ENCODE assay signal across 1 cellular context in the genomic region with DNA sequence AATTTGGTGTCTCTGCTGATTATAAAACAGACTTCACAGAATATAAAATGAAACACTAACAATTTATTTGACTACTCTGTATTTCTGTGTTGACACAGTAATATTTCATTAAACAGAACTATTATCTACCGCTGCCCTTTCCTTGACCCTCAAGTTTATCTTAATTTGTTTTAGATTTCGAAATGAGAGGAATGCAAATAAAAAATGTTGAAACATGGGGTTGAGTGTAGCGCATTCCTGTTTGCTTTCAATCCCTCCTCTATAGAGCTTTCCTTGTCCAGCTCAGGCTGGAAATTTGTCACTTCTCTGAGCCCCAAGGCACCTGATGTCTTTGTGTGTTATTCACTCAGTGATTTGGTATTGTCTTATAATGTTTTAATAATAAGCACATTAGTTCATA.
TF ChIP-seq lines count a peak whose summit lies in the region.

No MANE protein-coding gene starts in this region.

TF ChIP-seq in HepG2, 621 proteins besides CTCF, POLR2A, EP300 and RAD21 (continued from another document and continues in another):
- no peak for TF ChIP-seq CHCHD3 (CRISPR knock-in tag; IDR thresholded peaks at IDR 0.05)
- TF ChIP-seq ZBTB1 (CRISPR knock-in tag; IDR thresholded peaks at IDR 0.05; ENCODE audit: borderline replicate concordance): no peak
- TF ChIP-seq ZNF501 (CRISPR knock-in tag; IDR thresholded peaks at IDR 0.05): no peak
- TF ChIP-seq, protein P1, sequence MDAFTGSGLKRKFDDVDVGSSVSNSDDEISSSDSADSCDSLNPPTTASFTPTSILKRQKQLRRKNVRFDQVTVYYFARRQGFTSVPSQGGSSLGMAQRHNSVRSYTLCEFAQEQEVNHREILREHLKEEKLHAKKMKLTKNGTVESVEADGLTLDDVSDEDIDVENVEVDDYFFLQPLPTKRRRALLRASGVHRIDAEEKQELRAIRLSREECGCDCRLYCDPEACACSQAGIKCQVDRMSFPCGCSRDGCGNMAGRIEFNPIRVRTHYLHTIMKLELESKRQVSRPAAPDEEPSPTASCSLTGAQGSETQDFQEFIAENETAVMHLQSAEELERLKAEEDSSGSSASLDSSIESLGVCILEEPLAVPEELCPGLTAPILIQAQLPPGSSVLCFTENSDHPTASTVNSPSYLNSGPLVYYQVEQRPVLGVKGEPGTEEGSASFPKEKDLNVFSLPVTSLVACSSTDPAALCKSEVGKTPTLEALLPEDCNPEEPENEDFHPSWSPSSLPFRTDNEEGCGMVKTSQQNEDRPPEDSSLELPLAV (CRISPR knock-in tag; conservative IDR thresholded peaks at IDR 0.05; ENCODE audit: low read depth): no peak
- no peak for TF ChIP-seq ZBTB7B (CRISPR knock-in tag; IDR thresholded peaks at IDR 0.05)
- TF ChIP-seq ZNF354B (CRISPR knock-in tag; IDR thresholded peaks at IDR 0.05): no peak
- TF ChIP-seq KLF15 (CRISPR knock-in tag; IDR thresholded peaks at IDR 0.05; ENCODE audit: borderline replicate concordance): no peak
- no peak for TF ChIP-seq ZNF143 (CRISPR knock-in tag; IDR thresholded peaks at IDR 0.05)
- no peak for TF ChIP-seq SIN3A (IDR thresholded peaks at IDR 0.05; ENCODE audit: borderline replicate concordance, low read depth, low read length)
- TF ChIP-seq, protein P2, sequence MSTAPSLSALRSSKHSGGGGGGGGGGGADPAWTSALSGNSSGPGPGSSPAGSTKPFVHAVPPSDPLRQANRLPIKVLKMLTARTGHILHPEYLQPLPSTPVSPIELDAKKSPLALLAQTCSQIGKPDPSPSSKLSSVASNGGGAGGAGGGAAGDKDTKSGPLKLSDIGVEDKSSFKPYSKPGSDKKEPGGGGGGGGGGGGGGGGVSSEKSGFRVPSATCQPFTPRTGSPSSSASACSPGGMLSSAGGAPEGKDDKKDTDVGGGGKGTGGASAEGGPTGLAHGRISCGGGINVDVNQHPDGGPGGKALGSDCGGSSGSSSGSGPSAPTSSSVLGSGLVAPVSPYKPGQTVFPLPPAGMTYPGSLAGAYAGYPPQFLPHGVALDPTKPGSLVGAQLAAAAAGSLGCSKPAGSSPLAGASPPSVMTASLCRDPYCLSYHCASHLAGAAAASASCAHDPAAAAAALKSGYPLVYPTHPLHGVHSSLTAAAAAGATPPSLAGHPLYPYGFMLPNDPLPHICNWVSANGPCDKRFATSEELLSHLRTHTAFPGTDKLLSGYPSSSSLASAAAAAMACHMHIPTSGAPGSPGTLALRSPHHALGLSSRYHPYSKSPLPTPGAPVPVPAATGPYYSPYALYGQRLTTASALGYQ (CRISPR knock-in tag; IDR thresholded peaks at IDR 0.05): peak; percentile 99
- no peak for TF ChIP-seq PCBP2 (optimal IDR thresholded peaks at IDR 0.05; ENCODE audit: low read depth, low read length, poor library complexity, severe bottlenecking)
- TF ChIP-seq, protein P3, sequence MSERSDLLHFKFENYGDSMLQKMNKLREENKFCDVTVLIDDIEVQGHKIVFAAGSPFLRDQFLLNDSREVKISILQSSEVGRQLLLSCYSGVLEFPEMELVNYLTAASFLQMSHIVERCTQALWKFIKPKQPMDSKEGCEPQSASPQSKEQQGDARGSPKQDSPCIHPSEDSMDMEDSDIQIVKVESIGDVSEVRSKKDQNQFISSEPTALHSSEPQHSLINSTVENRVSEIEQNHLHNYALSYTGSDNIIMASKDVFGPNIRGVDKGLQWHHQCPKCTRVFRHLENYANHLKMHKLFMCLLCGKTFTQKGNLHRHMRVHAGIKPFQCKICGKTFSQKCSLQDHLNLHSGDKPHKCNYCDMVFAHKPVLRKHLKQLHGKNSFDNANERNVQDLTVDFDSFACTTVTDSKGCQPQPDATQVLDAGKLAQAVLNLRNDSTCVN (CRISPR knock-in tag; IDR thresholded peaks at IDR 0.05; ENCODE audit: borderline replicate concordance): no peak
- TF ChIP-seq ZNF672 (CRISPR knock-in tag; IDR thresholded peaks at IDR 0.05): no peak
- TF ChIP-seq, protein P4, sequence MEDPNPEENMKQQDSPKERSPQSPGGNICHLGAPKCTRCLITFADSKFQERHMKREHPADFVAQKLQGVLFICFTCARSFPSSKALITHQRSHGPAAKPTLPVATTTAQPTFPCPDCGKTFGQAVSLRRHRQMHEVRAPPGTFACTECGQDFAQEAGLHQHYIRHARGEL (CRISPR knock-in tag; IDR thresholded peaks at IDR 0.05): no peak
- TF ChIP-seq BRCA1 (CRISPR knock-in tag; IDR thresholded peaks at IDR 0.05): no peak
- no peak for TF ChIP-seq ZNF510 (CRISPR knock-in tag; IDR thresholded peaks at IDR 0.05; ENCODE audit: low read depth)
- peak; percentile 96 for TF ChIP-seq GFI1 (CRISPR knock-in tag; IDR thresholded peaks at IDR 0.05; ENCODE audit: borderline replicate concordance)
- TF ChIP-seq, protein P5, sequence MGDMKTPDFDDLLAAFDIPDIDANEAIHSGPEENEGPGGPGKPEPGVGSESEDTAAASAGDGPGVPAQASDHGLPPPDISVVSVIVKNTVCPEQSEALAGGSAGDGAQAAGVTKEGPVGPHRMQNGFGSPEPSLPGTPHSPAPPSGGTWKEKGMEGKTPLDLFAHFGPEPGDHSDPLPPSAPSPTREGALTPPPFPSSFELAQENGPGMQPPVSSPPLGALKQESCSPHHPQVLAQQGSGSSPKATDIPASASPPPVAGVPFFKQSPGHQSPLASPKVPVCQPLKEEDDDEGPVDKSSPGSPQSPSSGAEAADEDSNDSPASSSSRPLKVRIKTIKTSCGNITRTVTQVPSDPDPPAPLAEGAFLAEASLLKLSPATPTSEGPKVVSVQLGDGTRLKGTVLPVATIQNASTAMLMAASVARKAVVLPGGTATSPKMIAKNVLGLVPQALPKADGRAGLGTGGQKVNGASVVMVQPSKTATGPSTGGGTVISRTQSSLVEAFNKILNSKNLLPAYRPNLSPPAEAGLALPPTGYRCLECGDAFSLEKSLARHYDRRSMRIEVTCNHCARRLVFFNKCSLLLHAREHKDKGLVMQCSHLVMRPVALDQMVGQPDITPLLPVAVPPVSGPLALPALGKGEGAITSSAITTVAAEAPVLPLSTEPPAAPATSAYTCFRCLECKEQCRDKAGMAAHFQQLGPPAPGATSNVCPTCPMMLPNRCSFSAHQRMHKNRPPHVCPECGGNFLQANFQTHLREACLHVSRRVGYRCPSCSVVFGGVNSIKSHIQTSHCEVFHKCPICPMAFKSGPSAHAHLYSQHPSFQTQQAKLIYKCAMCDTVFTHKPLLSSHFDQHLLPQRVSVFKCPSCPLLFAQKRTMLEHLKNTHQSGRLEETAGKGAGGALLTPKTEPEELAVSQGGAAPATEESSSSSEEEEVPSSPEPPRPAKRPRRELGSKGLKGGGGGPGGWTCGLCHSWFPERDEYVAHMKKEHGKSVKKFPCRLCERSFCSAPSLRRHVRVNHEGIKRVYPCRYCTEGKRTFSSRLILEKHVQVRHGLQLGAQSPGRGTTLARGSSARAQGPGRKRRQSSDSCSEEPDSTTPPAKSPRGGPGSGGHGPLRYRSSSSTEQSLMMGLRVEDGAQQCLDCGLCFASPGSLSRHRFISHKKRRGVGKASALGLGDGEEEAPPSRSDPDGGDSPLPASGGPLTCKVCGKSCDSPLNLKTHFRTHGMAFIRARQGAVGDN (CRISPR knock-in tag; IDR thresholded peaks at IDR 0.05): no peak
- no peak; the same call in 1 of the 2 replicates for TF ChIP-seq BHLHE40 (IDR thresholded peaks at IDR 0.05; ENCODE audit: low read length)
- peak; percentile 93 for TF ChIP-seq RCOR2 (CRISPR knock-in tag; IDR thresholded peaks at IDR 0.05)
- TF ChIP-seq ZNF207 (IDR thresholded peaks at IDR 0.05; ENCODE audit: borderline replicate concordance): no peak
- no peak for TF ChIP-seq ATF7 (IDR thresholded peaks at IDR 0.05)
- no peak for TF ChIP-seq ATF7 (CRISPR knock-in tag; IDR thresholded peaks at IDR 0.05)
- no peak for TF ChIP-seq MTA1 (CRISPR knock-in tag; IDR thresholded peaks at IDR 0.05; ENCODE audit: borderline replicate concordance)
- no peak for TF ChIP-seq SP2 (CRISPR knock-in tag; IDR thresholded peaks at IDR 0.05)
- no peak for TF ChIP-seq ZNF292 (CRISPR knock-in tag; IDR thresholded peaks at IDR 0.05; ENCODE audit: borderline replicate concordance, low read depth)
- peak; percentile 79; the same call in 1 of the 2 replicates for TF ChIP-seq ZNF264 (CRISPR knock-in tag; IDR thresholded peaks at IDR 0.05)
- TF ChIP-seq, protein P6, sequence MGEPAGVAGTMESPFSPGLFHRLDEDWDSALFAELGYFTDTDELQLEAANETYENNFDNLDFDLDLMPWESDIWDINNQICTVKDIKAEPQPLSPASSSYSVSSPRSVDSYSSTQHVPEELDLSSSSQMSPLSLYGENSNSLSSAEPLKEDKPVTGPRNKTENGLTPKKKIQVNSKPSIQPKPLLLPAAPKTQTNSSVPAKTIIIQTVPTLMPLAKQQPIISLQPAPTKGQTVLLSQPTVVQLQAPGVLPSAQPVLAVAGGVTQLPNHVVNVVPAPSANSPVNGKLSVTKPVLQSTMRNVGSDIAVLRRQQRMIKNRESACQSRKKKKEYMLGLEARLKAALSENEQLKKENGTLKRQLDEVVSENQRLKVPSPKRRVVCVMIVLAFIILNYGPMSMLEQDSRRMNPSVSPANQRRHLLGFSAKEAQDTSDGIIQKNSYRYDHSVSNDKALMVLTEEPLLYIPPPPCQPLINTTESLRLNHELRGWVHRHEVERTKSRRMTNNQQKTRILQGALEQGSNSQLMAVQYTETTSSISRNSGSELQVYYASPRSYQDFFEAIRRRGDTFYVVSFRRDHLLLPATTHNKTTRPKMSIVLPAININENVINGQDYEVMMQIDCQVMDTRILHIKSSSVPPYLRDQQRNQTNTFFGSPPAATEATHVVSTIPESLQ (CRISPR knock-in tag; conservative IDR thresholded peaks at IDR 0.05): no peak
- no peak for TF ChIP-seq ZNF33B (CRISPR knock-in tag; IDR thresholded peaks at IDR 0.05)
- peak; percentile 70; the same call in 1 of the 2 replicates for TF ChIP-seq NCOR1 (IDR thresholded peaks at IDR 0.05; ENCODE audit: borderline replicate concordance, low read length)
- TF ChIP-seq ZFY (CRISPR knock-in tag; IDR thresholded peaks at IDR 0.05): no peak
- TF ChIP-seq IRX3 (CRISPR knock-in tag; IDR thresholded peaks at IDR 0.05; ENCODE audit: borderline replicate concordance, low read depth): 0 out of 2 replicates have a peak, but pooled peaks have one; percentile 43
- no peak for TF ChIP-seq ZNF709 (CRISPR knock-in tag; IDR thresholded peaks at IDR 0.05)
- TF ChIP-seq IKZF4 (CRISPR knock-in tag; IDR thresholded peaks at IDR 0.05; ENCODE audit: borderline replicate concordance, low read depth, not compliant biosample characterization): no peak
- peak; percentile 63; the same call in 1 of the 2 replicates for TF ChIP-seq PPARG (CRISPR knock-in tag; conservative IDR thresholded peaks at IDR 0.05)
- no peak for TF ChIP-seq ZNF484 (CRISPR knock-in tag; IDR thresholded peaks at IDR 0.05; ENCODE audit: borderline replicate concordance, low read depth)
- TF ChIP-seq TOE1 (CRISPR knock-in tag; IDR thresholded peaks at IDR 0.05): peak; percentile 88; the same call in 1 of the 2 replicates
- TF ChIP-seq ZNF296 (CRISPR knock-in tag; conservative IDR thresholded peaks at IDR 0.05): no peak
- TF ChIP-seq, protein P7, sequence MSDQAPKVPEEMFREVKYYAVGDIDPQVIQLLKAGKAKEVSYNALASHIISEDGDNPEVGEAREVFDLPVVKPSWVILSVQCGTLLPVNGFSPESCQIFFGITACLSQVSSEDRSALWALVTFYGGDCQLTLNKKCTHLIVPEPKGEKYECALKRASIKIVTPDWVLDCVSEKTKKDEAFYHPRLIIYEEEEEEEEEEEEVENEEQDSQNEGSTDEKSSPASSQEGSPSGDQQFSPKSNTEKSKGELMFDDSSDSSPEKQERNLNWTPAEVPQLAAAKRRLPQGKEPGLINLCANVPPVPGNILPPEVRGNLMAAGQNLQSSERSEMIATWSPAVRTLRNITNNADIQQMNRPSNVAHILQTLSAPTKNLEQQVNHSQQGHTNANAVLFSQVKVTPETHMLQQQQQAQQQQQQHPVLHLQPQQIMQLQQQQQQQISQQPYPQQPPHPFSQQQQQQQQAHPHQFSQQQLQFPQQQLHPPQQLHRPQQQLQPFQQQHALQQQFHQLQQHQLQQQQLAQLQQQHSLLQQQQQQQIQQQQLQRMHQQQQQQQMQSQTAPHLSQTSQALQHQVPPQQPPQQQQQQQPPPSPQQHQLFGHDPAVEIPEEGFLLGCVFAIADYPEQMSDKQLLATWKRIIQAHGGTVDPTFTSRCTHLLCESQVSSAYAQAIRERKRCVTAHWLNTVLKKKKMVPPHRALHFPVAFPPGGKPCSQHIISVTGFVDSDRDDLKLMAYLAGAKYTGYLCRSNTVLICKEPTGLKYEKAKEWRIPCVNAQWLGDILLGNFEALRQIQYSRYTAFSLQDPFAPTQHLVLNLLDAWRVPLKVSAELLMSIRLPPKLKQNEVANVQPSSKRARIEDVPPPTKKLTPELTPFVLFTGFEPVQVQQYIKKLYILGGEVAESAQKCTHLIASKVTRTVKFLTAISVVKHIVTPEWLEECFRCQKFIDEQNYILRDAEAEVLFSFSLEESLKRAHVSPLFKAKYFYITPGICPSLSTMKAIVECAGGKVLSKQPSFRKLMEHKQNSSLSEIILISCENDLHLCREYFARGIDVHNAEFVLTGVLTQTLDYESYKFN (CRISPR knock-in tag; conservative IDR thresholded peaks at IDR 0.05): peak; percentile 83
- TF ChIP-seq ZNF792 (CRISPR knock-in tag; IDR thresholded peaks at IDR 0.05): peak; percentile 73; the same call in 1 of the 2 replicates
- TF ChIP-seq, protein P8, sequence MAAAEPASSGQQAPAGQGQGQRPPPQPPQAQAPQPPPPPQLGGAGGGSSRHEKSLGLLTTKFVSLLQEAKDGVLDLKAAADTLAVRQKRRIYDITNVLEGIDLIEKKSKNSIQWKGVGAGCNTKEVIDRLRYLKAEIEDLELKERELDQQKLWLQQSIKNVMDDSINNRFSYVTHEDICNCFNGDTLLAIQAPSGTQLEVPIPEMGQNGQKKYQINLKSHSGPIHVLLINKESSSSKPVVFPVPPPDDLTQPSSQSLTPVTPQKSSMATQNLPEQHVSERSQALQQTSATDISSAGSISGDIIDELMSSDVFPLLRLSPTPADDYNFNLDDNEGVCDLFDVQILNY (CRISPR knock-in tag; conservative IDR thresholded peaks at IDR 0.05): no peak
- TF ChIP-seq RORA (CRISPR knock-in tag; IDR thresholded peaks at IDR 0.05): no peak
- TF ChIP-seq ELF4 (CRISPR knock-in tag; IDR thresholded peaks at IDR 0.05; ENCODE audit: borderline replicate concordance): no peak
- no peak for TF ChIP-seq DNMT1 (CRISPR knock-in tag; IDR thresholded peaks at IDR 0.05)
- no peak for TF ChIP-seq RNF2 (conservative IDR thresholded peaks at IDR 0.05; ENCODE audit: low read depth)
- TF ChIP-seq, protein P9, sequence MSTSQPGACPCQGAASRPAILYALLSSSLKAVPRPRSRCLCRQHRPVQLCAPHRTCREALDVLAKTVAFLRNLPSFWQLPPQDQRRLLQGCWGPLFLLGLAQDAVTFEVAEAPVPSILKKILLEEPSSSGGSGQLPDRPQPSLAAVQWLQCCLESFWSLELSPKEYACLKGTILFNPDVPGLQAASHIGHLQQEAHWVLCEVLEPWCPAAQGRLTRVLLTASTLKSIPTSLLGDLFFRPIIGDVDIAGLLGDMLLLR (CRISPR knock-in tag; IDR thresholded peaks at IDR 0.05): no peak
- TF ChIP-seq CHD4 (IDR thresholded peaks at IDR 0.05; ENCODE audit: borderline replicate concordance, low read length): no peak; the same call in 1 of the 2 replicates
- TF ChIP-seq, protein P10, sequence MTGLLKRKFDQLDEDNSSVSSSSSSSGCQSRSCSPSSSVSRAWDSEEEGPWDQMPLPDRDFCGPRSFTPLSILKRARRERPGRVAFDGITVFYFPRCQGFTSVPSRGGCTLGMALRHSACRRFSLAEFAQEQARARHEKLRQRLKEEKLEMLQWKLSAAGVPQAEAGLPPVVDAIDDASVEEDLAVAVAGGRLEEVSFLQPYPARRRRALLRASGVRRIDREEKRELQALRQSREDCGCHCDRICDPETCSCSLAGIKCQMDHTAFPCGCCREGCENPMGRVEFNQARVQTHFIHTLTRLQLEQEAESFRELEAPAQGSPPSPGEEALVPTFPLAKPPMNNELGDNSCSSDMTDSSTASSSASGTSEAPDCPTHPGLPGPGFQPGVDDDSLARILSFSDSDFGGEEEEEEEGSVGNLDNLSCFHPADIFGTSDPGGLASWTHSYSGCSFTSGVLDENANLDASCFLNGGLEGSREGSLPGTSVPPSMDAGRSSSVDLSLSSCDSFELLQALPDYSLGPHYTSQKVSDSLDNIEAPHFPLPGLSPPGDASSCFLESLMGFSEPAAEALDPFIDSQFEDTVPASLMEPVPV (CRISPR knock-in tag; IDR thresholded peaks at IDR 0.05): peak; percentile 79; the same call in 1 of the 2 replicates
